Comparison of ENCODE assay signal across 26 cellular contexts in genomic region chr7:101659706-101660105, GRCh38. TPM values are rescaled to one million over a fixed set of nuclear protein-coding genes. Genes with fewer than 3 reads are reported as not detected.
"Had no signal": no experiment of that assay in that cellular context is flagged by ENCODE, and none has a peak within 500 bp of the region (broad histone marks: within the 10 kb centered on the region; RNA-seq: fewer than 3 reads in every experiment).

No MANE protein-coding gene starts in this region.

- H3K9ac ChIP-seq: neural progenitor cell had no signal

- H3K4me1 Mint-ChIP-seq: natural killer cell; stimulated activated effector memory CD8-positive, alpha-beta T cell treated with anti-CD3 and anti-CD28 coated beads, Interleukin-12 subunit alpha, Interleukin-12 subunit beta, amount 100 ng/mL, for 72 hours had no signal

- H3K4me1 ChIP-seq: heart right ventricle, right atrium auricular region, suprapubic skin, thyroid gland, upper lobe of right lung had no signal

- H3K27ac Mint-ChIP-seq: natural killer cell; neural progenitor cell; stimulated activated effector memory CD8-positive, alpha-beta T cell treated with anti-CD3 and anti-CD28 coated beads, Interleukin-12 subunit alpha, Interleukin-12 subunit beta, amount 100 ng/mL, for 72 hours had no signal

- H3K4me2 ChIP-seq: neural progenitor cell had no signal

- H3K36me3 ChIP-seq: heart right ventricle, neural progenitor cell, ovary, right atrium auricular region, suprapubic skin, thyroid gland, upper lobe of right lung had no signal

- H3K4me3 Mint-ChIP-seq: natural killer cell; neural progenitor cell; stimulated activated effector memory CD8-positive, alpha-beta T cell treated with anti-CD3 and anti-CD28 coated beads, Interleukin-12 subunit alpha, Interleukin-12 subunit beta, amount 100 ng/mL, for 72 hours had no signal

- H2AFZ ChIP-seq: neural progenitor cell had no signal

- H3K4me3 ChIP-seq: coronary artery, dorsolateral prefrontal cortex, heart right ventricle, mucosa of descending colon, neural progenitor cell, ovary, right atrium auricular region, suprapubic skin, thyroid gland, upper lobe of right lung had no signal

- ATAC-seq: heart right ventricle; mucosa of descending colon; natural killer cell; stimulated activated effector memory CD8-positive, alpha-beta T cell treated with anti-CD3 and anti-CD28 coated beads, Interleukin-12 subunit alpha, Interleukin-12 subunit beta, amount 100 ng/mL, for 72 hours; stimulated activated naive CD8-positive, alpha-beta T cell treated with anti-CD3 and anti-CD28 coated beads, Interleukin-15, Interleukin-2, amounts not matched to agents 100 U/mL and 50 U/mL, for 24 hours; upper lobe of right lung had no signal

- H3K36me3 Mint-ChIP-seq: natural killer cell; neural progenitor cell; stimulated activated effector memory CD8-positive, alpha-beta T cell treated with anti-CD3 and anti-CD28 coated beads, Interleukin-12 subunit alpha, Interleukin-12 subunit beta, amount 100 ng/mL, for 72 hours had no signal

- H3K27ac ChIP-seq: coronary artery, dorsolateral prefrontal cortex, heart right ventricle, neural progenitor cell, ovary, right atrium auricular region, suprapubic skin, thyroid gland, upper lobe of right lung had no signal

- DNase-seq: dorsolateral prefrontal cortex; effector CD8-positive, alpha-beta T cell; heart right ventricle; hypothalamus; kidney glomerular epithelial cell; mucosa of descending colon; natural killer cell; nucleus accumbens; ovary; stimulated activated CD4-positive, alpha-beta T cell treated with anti-CD3 and anti-CD28 coated beads, Interleukin-4, amount 100 ng/mL, for 1 hour; stimulated activated CD8-positive, alpha-beta memory T cell treated with anti-CD3 and anti-CD28 coated beads, Interleukin-4, amount 100 ng/mL, for 48 hours; stimulated activated naive CD8-positive, alpha-beta T cell treated with anti-CD3 and anti-CD28 coated beads, Interleukin-15, Interleukin-2, amounts not matched to agents 100 U/mL and 50 U/mL, for 24 hours; thyroid gland; upper lobe of right lung had no signal

- H3K27me3 ChIP-seq: neural progenitor cell, ovary, right atrium auricular region, thyroid gland had no signal

- H3K9me3 Mint-ChIP-seq: natural killer cell had no signal

RNA-seq across cellular contexts. Expression of gene MYL10, which starts 30.6 kb away (rescaled TPM):
- total RNA-seq: cerebellum, dorsolateral prefrontal cortex, frontal cortex, glomerular endothelial cell, heart right ventricle, liver, lung microvascular endothelial cell, mucosa of descending colon, natural killer cell, ovary, posterior vena cava, right atrium auricular region, suprapubic skin, thyroid gland, upper lobe of right lung had no signal
- polyA plus RNA-seq: esophagus, heart right ventricle, liver, ovary had no signal
